1 cellular context compared by ENCODE assay signal in the genomic region with DNA sequence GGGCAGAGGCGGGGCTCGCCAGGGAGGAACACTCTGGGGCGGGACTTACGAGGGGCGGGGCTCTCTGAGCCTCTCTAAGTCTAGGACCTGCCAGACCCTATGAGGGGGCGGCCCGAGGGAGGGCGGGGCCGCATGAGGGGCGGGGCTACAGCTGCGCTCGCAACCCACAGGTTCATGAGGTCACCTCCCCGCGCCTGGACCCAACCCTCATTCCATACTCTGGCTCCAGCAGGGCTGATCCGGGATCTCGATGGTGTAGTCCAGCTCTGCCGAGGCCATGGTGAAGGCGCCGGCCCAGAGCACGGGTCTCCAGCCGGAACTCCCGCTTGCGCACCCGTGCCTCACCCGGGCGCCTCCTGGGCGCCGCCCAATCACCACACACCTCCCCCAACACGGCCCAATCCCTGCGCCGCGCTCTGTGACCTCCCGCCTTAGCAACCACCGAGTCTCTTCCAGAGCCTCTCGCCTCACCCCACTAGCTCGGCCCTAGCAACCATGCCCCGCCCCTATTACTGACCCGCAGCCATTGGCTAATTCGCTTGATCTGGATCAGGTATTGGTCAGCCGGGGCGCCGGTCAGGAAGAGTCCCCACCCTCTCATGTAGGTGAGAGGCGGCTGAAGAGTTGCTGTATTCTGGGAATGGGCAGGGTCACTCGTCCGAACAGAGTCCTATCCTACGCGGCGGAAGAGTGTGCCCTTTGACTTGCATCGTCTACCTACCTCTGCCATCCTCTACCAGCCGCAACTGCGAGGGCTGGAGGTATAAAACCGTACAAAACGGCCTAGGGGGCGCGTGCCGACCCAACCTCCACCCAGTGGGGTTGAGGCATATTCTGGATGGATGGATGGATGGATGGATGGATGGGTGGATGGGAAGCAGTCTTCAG.
A peak's percentile ranks its signal among the peaks of the same experiment; 100 is the strongest.
TF ChIP-seq lines count a peak whose summit lies in the region.

ARMH1 (plus strand) TSS at position 602 of the 888 bp plus-strand sequence. CDS start 14,984 bp downstream, outside the sequence.
TMEM53 (minus strand) TSS at position 369 of the 888 bp plus-strand sequence; CDS start at position 279, 90 bp downstream.

TF ChIP-seq in K562, 482 proteins besides CTCF, POLR2A, EP300 and RAD21 (continued from another document):
- TF ChIP-seq ZNF407 (IDR thresholded peaks at IDR 0.05; ENCODE audit: low read depth) (no peak), NRF1 (conservative IDR thresholded peaks at IDR 0.05 in 1 of 2, IDR thresholded peaks at IDR 0.05 in 1 of 2) (peak; percentile 93 to 94), ZNF79 (CRISPR knock-in tag; IDR thresholded peaks at IDR 0.05; ENCODE audit: low read depth) (no peak), TSHZ1 (CRISPR knock-in tag; IDR thresholded peaks at IDR 0.05) (no peak)
- TF ChIP-seq, protein P1, sequence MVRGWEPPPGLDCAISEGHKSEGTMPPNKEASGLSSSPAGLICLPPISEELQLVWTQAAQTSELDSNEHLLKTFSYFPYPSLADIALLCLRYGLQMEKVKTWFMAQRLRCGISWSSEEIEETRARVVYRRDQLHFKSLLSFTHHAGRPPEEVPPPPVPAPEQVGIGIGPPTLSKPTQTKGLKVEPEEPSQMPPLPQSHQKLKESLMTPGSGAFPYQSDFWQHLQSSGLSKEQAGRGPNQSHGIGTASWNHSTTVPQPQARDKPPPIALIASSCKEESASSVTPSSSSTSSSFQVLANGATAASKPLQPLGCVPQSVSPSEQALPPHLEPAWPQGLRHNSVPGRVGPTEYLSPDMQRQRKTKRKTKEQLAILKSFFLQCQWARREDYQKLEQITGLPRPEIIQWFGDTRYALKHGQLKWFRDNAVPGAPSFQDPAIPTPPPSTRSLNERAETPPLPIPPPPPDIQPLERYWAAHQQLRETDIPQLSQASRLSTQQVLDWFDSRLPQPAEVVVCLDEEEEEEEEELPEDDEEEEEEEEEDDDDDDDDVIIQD (CRISPR knock-in tag; IDR thresholded peaks at IDR 0.05): no peak
- TF ChIP-seq, protein P2, sequence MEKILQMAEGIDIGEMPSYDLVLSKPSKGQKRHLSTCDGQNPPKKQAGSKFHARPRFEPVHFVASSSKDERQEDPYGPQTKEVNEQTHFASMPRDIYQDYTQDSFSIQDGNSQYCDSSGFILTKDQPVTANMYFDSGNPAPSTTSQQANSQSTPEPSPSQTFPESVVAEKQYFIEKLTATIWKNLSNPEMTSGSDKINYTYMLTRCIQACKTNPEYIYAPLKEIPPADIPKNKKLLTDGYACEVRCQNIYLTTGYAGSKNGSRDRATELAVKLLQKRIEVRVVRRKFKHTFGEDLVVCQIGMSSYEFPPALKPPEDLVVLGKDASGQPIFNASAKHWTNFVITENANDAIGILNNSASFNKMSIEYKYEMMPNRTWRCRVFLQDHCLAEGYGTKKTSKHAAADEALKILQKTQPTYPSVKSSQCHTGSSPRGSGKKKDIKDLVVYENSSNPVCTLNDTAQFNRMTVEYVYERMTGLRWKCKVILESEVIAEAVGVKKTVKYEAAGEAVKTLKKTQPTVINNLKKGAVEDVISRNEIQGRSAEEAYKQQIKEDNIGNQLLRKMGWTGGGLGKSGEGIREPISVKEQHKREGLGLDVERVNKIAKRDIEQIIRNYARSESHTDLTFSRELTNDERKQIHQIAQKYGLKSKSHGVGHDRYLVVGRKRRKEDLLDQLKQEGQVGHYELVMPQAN (IDR thresholded peaks at IDR 0.05; ENCODE audit: borderline replicate concordance): peak; percentile 39; the same call in 1 of the 2 replicates
- TF ChIP-seq, protein P3, sequence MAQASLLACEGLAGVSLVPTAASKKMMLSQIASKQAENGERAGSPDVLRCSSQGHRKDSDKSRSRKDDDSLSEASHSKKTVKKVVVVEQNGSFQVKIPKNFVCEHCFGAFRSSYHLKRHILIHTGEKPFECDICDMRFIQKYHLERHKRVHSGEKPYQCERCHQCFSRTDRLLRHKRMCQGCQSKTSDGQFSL (CRISPR knock-in tag; IDR thresholded peaks at IDR 0.05): no peak
- TF ChIP-seq, protein P3 (tag; IDR thresholded peaks at IDR 0.05): no peak
